In genomic region chr15:75178938-75179772, GRCh38 we compare ENCODE assay signal across 10 cellular contexts. TPM values are rescaled to one million over a fixed set of nuclear protein-coding genes. Genes with fewer than 3 reads are reported as not detected.
DNase-seq lines count a peak whose midpoint lies in the region; ATAC-seq and TF ChIP-seq lines count a peak whose summit lies in the region.
"Had no signal": no experiment of that assay in that cellular context is flagged by ENCODE, and none has a peak within 500 bp of the region (broad histone marks: within the 10 kb centered on the region; RNA-seq: fewer than 3 reads in every experiment).

No MANE protein-coding gene starts in this region.

- H3K14ac ChIP-seq in trophoblast cell (ENCODE audit: low read length), result no peak overlapping the region

- CTCF ChIA-PET in activated CD8-positive, alpha-beta T cell treated with anti-CD3 and anti-CD28 coated beads, Interleukin-2, amount 10 ng/mL, durations not matched to agents 7 days and 5 days (lab: Charles Lee), result interaction anchor here (0.9 to 3.5 kb wide), 4 partner anchors 13 to 135 kb away, joined by 3 to 18 read pairs (median 4); no protein-coding TSS in a partner anchor

- H4K12ac ChIP-seq in trophoblast cell (ENCODE audit: low read depth, low read length), result no peak overlapping the region

- no peak overlapping the region for H3K18ac ChIP-seq in trophoblast cell (ENCODE audit: low read length)

- no peak overlapping the region for H3K9ac ChIP-seq in trophoblast cell (ENCODE audit: low read length)

- H3K79me2 ChIP-seq in trophoblast cell (ENCODE audit: control insufficient read depth, insufficient read depth, low read length, poor library complexity), result no peaks in the 10 kb centered on the region

- H3K27me3 ChIP-seq in right atrium auricular region (no peaks in the 10 kb centered on the region), trophoblast cell (ENCODE audit: insufficient read depth, low read length) (peaks cover 7% of the 10 kb centered on the region)

- no peak for TF ChIP-seq CTCF in right atrium auricular region (IDR thresholded peaks at IDR 0.05)

- H3K4me3 ChIP-seq in right atrium auricular region, result peak overlapping the region; percentile 21 to 44
- no peak overlapping the region for H3K4me3 ChIP-seq in trophoblast cell (ENCODE audit: low read depth, low read length)

- H3K4me2 ChIP-seq in trophoblast cell (ENCODE audit: low read length), result peak overlapping the region; percentile 51

- H2BK5ac ChIP-seq in trophoblast cell (ENCODE audit: low read depth, low read length, poor library complexity), result no peak overlapping the region

- no peak overlapping the region for H2BK120ac ChIP-seq in trophoblast cell (ENCODE audit: insufficient read depth, low read length, poor library complexity)

- H3K4me1 Mint-ChIP-seq in stimulated activated naive CD8-positive, alpha-beta T cell treated with anti-CD3 and anti-CD28 coated beads, Interleukin-15, Interleukin-2, amounts not matched to agents 100 ng/mL and 50 ng/mL, for 24 hours (ENCODE audit: low read depth), result peaks cover 14% of the 10 kb centered on the region
- peaks cover 30% of the 10 kb centered on the region for H3K4me1 Mint-ChIP-seq in activated CD8-positive, alpha-beta T cell treated with anti-CD3 and anti-CD28 coated beads, Interleukin-2, amount 10 ng/mL, durations not matched to agents 7 days and 5 days (ENCODE audit: low read depth)

- no CpG with 5 or more reads among the region's 20 CpGs for WGBS in trophoblast cell (ENCODE audit: extremely low coverage, insufficient coverage, insufficient read length)

- no peak overlapping the region for H2AK5ac ChIP-seq in trophoblast cell (ENCODE audit: low read length)

- no peaks in the 10 kb centered on the region for H3K36me3 Mint-ChIP-seq in stimulated activated naive CD8-positive, alpha-beta T cell treated with anti-CD3 and anti-CD28 coated beads, Interleukin-15, Interleukin-2, amounts not matched to agents 100 ng/mL and 50 ng/mL, for 24 hours (ENCODE audit: low read depth)
- no peaks in the 10 kb centered on the region for H3K36me3 Mint-ChIP-seq in activated CD8-positive, alpha-beta T cell treated with anti-CD3 and anti-CD28 coated beads, Interleukin-2, amount 10 ng/mL, durations not matched to agents 7 days and 5 days (ENCODE audit: low read depth)

- no peak overlapping the region for H4K91ac ChIP-seq in trophoblast cell (ENCODE audit: low read depth, low read length)

- ATAC-seq in stimulated activated naive CD8-positive, alpha-beta T cell treated with anti-CD3 and anti-CD28 coated beads, Interleukin-15, Interleukin-2, amounts not matched to agents 100 U/mL and 50 U/mL, for 24 hours, result no peak
- ATAC-seq in activated CD8-positive, alpha-beta T cell treated with anti-CD3 and anti-CD28 coated beads, Interleukin-2, amount 10 ng/mL, durations not matched to agents 7 days and 5 days, result no peak
- ATAC-seq in HG03045 (IDR thresholded peaks at IDR 0.05; ENCODE audit: unreplicated experiment), result no peak

- peaks cover 52% of the 10 kb centered on the region for H3K27me3 Mint-ChIP-seq in stimulated activated naive CD8-positive, alpha-beta T cell treated with anti-CD3 and anti-CD28 coated beads, Interleukin-15, Interleukin-2, amounts not matched to agents 100 ng/mL and 50 ng/mL, for 24 hours
- H3K27me3 Mint-ChIP-seq in activated CD8-positive, alpha-beta T cell treated with anti-CD3 and anti-CD28 coated beads, Interleukin-2, amount 10 ng/mL, durations not matched to agents 7 days and 5 days (ENCODE audit: low read depth), result peaks cover 40% of the 10 kb centered on the region

- POLR2A ChIA-PET in activated CD8-positive, alpha-beta T cell treated with anti-CD3 and anti-CD28 coated beads, Interleukin-2, amount 10 ng/mL, durations not matched to agents 7 days and 5 days (lab: Charles Lee), result no interaction called here

- H3K27ac Mint-ChIP-seq in stimulated activated naive CD8-positive, alpha-beta T cell treated with anti-CD3 and anti-CD28 coated beads, Interleukin-15, Interleukin-2, amounts not matched to agents 100 ng/mL and 50 ng/mL, for 24 hours, result peak overlapping the region; percentile 31
- no peak overlapping the region for H3K27ac Mint-ChIP-seq in activated CD8-positive, alpha-beta T cell treated with anti-CD3 and anti-CD28 coated beads, Interleukin-2, amount 10 ng/mL, durations not matched to agents 7 days and 5 days
- H3K27ac Mint-ChIP-seq: activated B cell treated with CpG ODN at 0.5 μM for 24 hours had no signal

- H3K4me3 Mint-ChIP-seq in stimulated activated naive CD8-positive, alpha-beta T cell treated with anti-CD3 and anti-CD28 coated beads, Interleukin-15, Interleukin-2, amounts not matched to agents 100 ng/mL and 50 ng/mL, for 24 hours, result no peak overlapping the region
- H3K4me3 Mint-ChIP-seq in activated CD8-positive, alpha-beta T cell treated with anti-CD3 and anti-CD28 coated beads, Interleukin-2, amount 10 ng/mL, durations not matched to agents 7 days and 5 days, result no peak overlapping the region
- H3K4me3 Mint-ChIP-seq: activated B cell treated with CpG ODN at 0.5 μM for 24 hours had no signal

- H3K27ac ChIP-seq in right atrium auricular region (peak overlapping the region; percentile 61 to 65), trophoblast cell (ENCODE audit: low read depth, low read length) (no peak overlapping the region)

- no peaks in the 10 kb centered on the region for H3K9me3 Mint-ChIP-seq in stimulated activated naive CD8-positive, alpha-beta T cell treated with anti-CD3 and anti-CD28 coated beads, Interleukin-15, Interleukin-2, amounts not matched to agents 100 ng/mL and 50 ng/mL, for 24 hours
- H3K9me3 Mint-ChIP-seq in activated CD8-positive, alpha-beta T cell treated with anti-CD3 and anti-CD28 coated beads, Interleukin-2, amount 10 ng/mL, durations not matched to agents 7 days and 5 days (ENCODE audit: insufficient read depth), result no peaks in the 10 kb centered on the region
- H3K9me3 Mint-ChIP-seq: activated B cell treated with CpG ODN at 0.5 μM for 24 hours had no signal

- H4K8ac ChIP-seq in trophoblast cell (ENCODE audit: low read depth, low read length), result no peak overlapping the region

- H3K4ac ChIP-seq in trophoblast cell (ENCODE audit: low read depth, low read length), result no peak overlapping the region

- no peak overlapping the region for H2BK12ac ChIP-seq in trophoblast cell (ENCODE audit: low read length)

- H3K36me3 ChIP-seq in right atrium auricular region, result no peaks in the 10 kb centered on the region
- H3K36me3 ChIP-seq in trophoblast cell (ENCODE audit: control insufficient read depth in 1 of 2, insufficient read depth in 2 of 2, low read length in 2 of 2), result no peaks in the 10 kb centered on the region

- no peak for DNase-seq in stimulated activated naive CD8-positive, alpha-beta T cell treated with anti-CD3 and anti-CD28 coated beads, Interleukin-15, Interleukin-2, amounts not matched to agents 100 U/mL and 50 U/mL, for 24 hours
- DNase-seq in right atrium auricular region (ENCODE audit: low spot score) (no peak), trophoblast cell (no peak)
- no peak for DNase-seq in activated CD8-positive, alpha-beta T cell treated with anti-CD3 and anti-CD28 coated beads, Interleukin-2, amount 10 ng/mL, durations not matched to agents 7 days and 5 days
- DNase-seq in activated effector memory CD4-positive, alpha-beta T cell treated with Interleukin-2 at 50 U/mL for 16 hours, result no peak
- DNase-seq in activated CD8-positive, alpha-beta memory T cell treated with anti-CD3 and anti-CD28 coated beads for 24 hours, result no peak
- DNase-seq: activated B cell treated with CpG ODN at 0.5 μM for 24 hours, NCI-H1436 treated with DMSO at 0.1 percent for 48 hours had no signal

- H3K9me3 ChIP-seq in right atrium auricular region (no peaks in the 10 kb centered on the region), trophoblast cell (ENCODE audit: insufficient read depth, low read depth, low read length) (no peaks in the 10 kb centered on the region)

- no peaks in the 10 kb centered on the region for H3K79me1 ChIP-seq in trophoblast cell (ENCODE audit: low read length)

- H3K23ac ChIP-seq in trophoblast cell (ENCODE audit: low read length), result no peak overlapping the region

- H2AFZ ChIP-seq in trophoblast cell (ENCODE audit: insufficient read depth, low read length, poor library complexity), result no peak overlapping the region

- H3K4me1 ChIP-seq in right atrium auricular region (peaks cover 0 to 51% of the 10 kb centered on the region in 2 donors), trophoblast cell (ENCODE audit: control insufficient read depth in 1 of 2, insufficient read depth in 2 of 2, low read length in 2 of 2) (peaks cover 7 to 10% of the 10 kb centered on the region in 2 experiments)

RNA-seq across cellular contexts. Expression of gene C15orf39, which starts 22.5 kb away (rescaled TPM):
- total RNA-seq in right atrium auricular region, result 10 to 100 TPM in 1 of 2 donors, 1 to 10 TPM in 1; 5.9 to 16.4 TPM
- 9.6 and 9.8 TPM in 2 replicates for polyA plus RNA-seq in trophoblast cell (2013)
- total RNA-seq in activated CD8-positive, alpha-beta T cell treated with anti-CD3 and anti-CD28 coated beads, Interleukin-2, amount 10 ng/mL, durations not matched to agents 7 days and 5 days, result 10 to 100 TPM; 57.2 to 59.4 TPM
